8 cellular contexts compared by ENCODE assay signal in the genomic region with DNA sequence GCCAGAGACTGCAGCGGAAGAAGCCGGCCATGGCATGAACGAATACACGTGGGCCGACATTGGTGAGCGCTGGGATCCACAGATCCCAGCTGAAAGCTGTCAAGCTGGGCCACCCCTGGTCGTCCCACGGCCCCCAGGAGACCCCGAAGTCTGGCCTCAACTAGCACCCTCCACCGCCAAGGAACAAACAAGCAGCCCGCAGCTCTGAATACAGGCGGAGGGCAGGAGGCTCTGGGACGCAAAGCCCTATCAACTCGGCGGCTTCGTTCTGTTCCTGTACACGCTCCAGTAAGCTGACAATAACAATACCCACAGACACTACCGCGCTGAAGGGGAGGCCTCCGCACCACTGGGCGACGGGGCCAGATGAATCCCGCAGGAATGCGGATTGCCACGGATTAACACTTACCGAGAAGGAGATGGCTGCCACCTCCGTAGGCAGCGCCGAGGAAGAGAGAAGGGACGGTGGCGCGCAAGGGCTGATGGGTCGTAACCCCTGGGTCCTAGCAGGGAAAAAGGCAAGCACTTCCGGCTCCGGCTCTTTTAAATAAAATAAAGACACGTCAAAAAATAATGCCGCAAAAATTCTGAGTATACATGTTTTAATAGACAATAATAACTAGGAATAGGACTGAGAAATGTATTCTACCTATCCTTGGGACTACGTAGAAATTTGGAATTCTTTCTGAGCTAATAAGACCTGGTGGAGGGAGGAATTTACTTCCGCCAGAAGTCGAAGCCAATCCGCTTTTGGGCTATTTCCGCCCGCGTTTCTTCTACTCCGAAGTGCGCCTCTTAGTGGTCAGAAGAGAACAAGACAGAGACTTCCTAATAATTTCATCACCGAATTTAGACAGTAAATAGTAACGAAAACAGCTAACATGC. TPM values are rescaled to one million over a fixed set of nuclear protein-coding genes. Genes with fewer than 3 reads are reported as not detected.
DNase-seq lines count a peak whose midpoint lies in the region; ATAC-seq, FAIRE-seq and TF ChIP-seq lines count a peak whose summit lies in the region.

A gene (minus strand): TSS at position 481 of the 885 bp plus-strand sequence. CDS start 1,328 bp downstream, outside the sequence.

- no peaks in the 10 kb centered on the region for H3K9me3 Mint-ChIP-seq in astrocyte (ENCODE audit: unreplicated experiment)

- H2AFZ ChIP-seq in astrocyte (ENCODE audit: low read depth, low read length): peak within 1 kb of the TSS; percentile 82
- peak within 1 kb of the TSS; percentile 66 for H2AFZ ChIP-seq in hepatocyte

- H3K27ac Mint-ChIP-seq in astrocyte (ENCODE audit: unreplicated experiment): peak within 1 kb of the TSS; percentile 98

- H3K4me2 ChIP-seq in astrocyte (ENCODE audit: low read length) (peak within 1 kb of the TSS; percentile 98), hepatocyte (peak within 1 kb of the TSS; percentile 67)

- TF ChIP-seq CTCF in astrocyte (IDR thresholded peaks at IDR 0.05; ENCODE audit: insufficient read depth, low read depth, low read length) (peak; percentile 98), hepatocyte (IDR thresholded peaks at IDR 0.05; ENCODE audit: poor library complexity) (peak; percentile 87)

- ATAC-seq in GM18505 (IDR thresholded peaks at IDR 0.05; ENCODE audit: unreplicated experiment) (peak; percentile 88), HG02981 (IDR thresholded peaks at IDR 0.05; ENCODE audit: unreplicated experiment) (peak; percentile 79)

- H3K4me3 Mint-ChIP-seq in astrocyte (ENCODE audit: unreplicated experiment): peak within 1 kb of the TSS; percentile 99

- H3K36me3 ChIP-seq in astrocyte (ENCODE audit: insufficient read depth, low read length) (peaks cover 34% of the 10 kb centered on the region), hepatocyte (replicated peaks; ENCODE audit: insufficient read depth, low read depth) (peaks cover 5% of the 10 kb centered on the region)

- H3K27me3 ChIP-seq in astrocyte (ENCODE audit: insufficient read depth, low read length) (no peaks in the 10 kb centered on the region), hepatocyte (no peaks in the 10 kb centered on the region)

- H3K9me3 ChIP-seq in astrocyte (ENCODE audit: insufficient read depth, low read depth, low read length) (no peaks in the 10 kb centered on the region), hepatocyte (ENCODE audit: low read depth) (no peaks in the 10 kb centered on the region)

- TF ChIP-seq POLR2A in GM18505 (IDR thresholded peaks at IDR 0.05; ENCODE audit: borderline replicate concordance, extremely low read depth, insufficient read depth, insufficient read length): peak; percentile 98

- H3K9ac ChIP-seq in astrocyte (ENCODE audit: low read length): peak within 1 kb of the TSS; percentile 98

- H3K9me2 ChIP-seq in hepatocyte (replicated peaks; ENCODE audit: insufficient read depth): no peaks in the 10 kb centered on the region

- H3K4me1 Mint-ChIP-seq in astrocyte (ENCODE audit: low read depth, unreplicated experiment): peaks cover 38% of the 10 kb centered on the region

- H3K4me1 ChIP-seq in astrocyte (ENCODE audit: insufficient read depth, low read length) (peaks cover 25% of the 10 kb centered on the region), hepatocyte (ENCODE audit: insufficient read depth) (peaks cover 13% of the 10 kb centered on the region)

- peaks cover 51% of the 10 kb centered on the region for H3K79me2 ChIP-seq in astrocyte (ENCODE audit: insufficient read depth, low read length)
- peaks cover 42% of the 10 kb centered on the region for H3K79me2 ChIP-seq in hepatocyte

- H4K20me1 ChIP-seq in astrocyte (ENCODE audit: insufficient read depth, low read length) (peaks cover 45% of the 10 kb centered on the region), hepatocyte (ENCODE audit: insufficient read depth, poor library complexity, severe bottlenecking) (peaks cover 43% of the 10 kb centered on the region)

- peak within 1 kb of the TSS; percentile 99 for H3K4me3 ChIP-seq in astrocyte (ENCODE audit: insufficient read depth, low read depth, low read length)
- H3K4me3 ChIP-seq in hepatocyte: peak within 1 kb of the TSS; percentile 58

- DNase-seq in NCI-H2029 (lab: John Stamatoyannopoulos, UW): peak; percentile 95
- DNase-seq in T-helper 22 cell (ENCODE audit: low read depth): peak; percentile 72
- DNase-seq in astrocyte (ENCODE audit: low read depth): peak; percentile 96
- DNase-seq in hepatocyte (ENCODE audit: low spot score): peak; percentile 95
- peak; percentile 93 for DNase-seq in renal cortical epithelial cell (ENCODE audit: low read depth)
- DNase-seq in cortex of kidney (lab: John Stamatoyannopoulos, UW): no peak

- H3K27ac ChIP-seq in astrocyte (ENCODE audit: low read depth, low read length) (peak within 1 kb of the TSS; percentile 96), hepatocyte (peak within 1 kb of the TSS; percentile 85)

- H3K36me3 Mint-ChIP-seq in astrocyte (ENCODE audit: low read depth, unreplicated experiment): peaks cover 34% of the 10 kb centered on the region

- no peaks in the 10 kb centered on the region for H3K27me3 Mint-ChIP-seq in astrocyte (ENCODE audit: low read depth, unreplicated experiment)

- no peak for FAIRE-seq in astrocyte (lab: Jason Lieb, UNC)

- WGBS in hepatocyte (ENCODE audit: low lambda C conversion rate, missing lambda C conversion rate): under 1% methylated on average over 48 of the region's 48 CpGs

RNA-seq across cellular contexts. Expression of the gene that starts here (rescaled TPM):
- 1,349 and 1,479 TPM in 2 replicates for total RNA-seq in astrocyte
- 897 TPM in 2 replicates for total RNA-seq in hepatocyte
- 666 and 751 TPM in 2 replicates for polyA plus RNA-seq in hepatocyte
- 664 and 705 TPM in 2 replicates for total RNA-seq in renal cortical epithelial cell
